8 cellular contexts compared by ENCODE assay signal in the genomic region with DNA sequence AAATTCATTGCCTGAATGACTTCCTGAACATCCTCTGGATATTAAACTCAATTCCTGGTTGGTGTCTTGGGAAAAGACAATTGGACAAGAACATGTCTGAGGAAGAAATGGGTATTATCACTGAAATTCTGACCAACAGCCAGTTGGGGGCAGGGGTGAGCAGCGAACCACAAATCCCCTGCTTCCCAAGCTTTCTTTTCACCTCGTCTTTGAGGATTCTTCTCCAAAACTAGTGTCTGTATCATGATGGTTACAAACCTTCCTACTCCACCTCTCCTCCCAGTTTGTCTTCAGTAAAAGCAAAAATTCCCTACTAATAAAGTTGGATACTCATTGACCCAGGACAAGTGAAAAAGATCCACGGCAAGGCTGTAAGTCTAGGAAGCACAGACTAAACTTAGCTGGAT. TPM values are rescaled to one million over a fixed set of nuclear protein-coding genes. Genes with fewer than 3 reads are reported as not detected.
A peak's percentile ranks its signal among the peaks of the same experiment; 100 is the strongest.
DNase-seq lines count a peak whose midpoint lies in the region; ATAC-seq and TF ChIP-seq lines count a peak whose summit lies in the region.

No MANE protein-coding gene starts in this region.

- no peak overlapping the region for H2AFZ ChIP-seq in trophoblast cell (ENCODE audit: insufficient read depth, low read length, poor library complexity)

- peaks cover 21% of the 10 kb centered on the region for H3K4me1 Mint-ChIP-seq in T-helper 17 cell

- ATAC-seq in HG03460 (IDR thresholded peaks at IDR 0.05; ENCODE audit: unreplicated experiment) (no peak), T-helper 17 cell (no peak), HG03521 (IDR thresholded peaks at IDR 0.05; ENCODE audit: unreplicated experiment) (no peak)

- H3K36me3 Mint-ChIP-seq in T-helper 17 cell (ENCODE audit: low read depth) = no peaks in the 10 kb centered on the region

- TF ChIP-seq CTCF in AG10803 (conservative IDR thresholded peaks at IDR 0.05; ENCODE audit: low read length) = peak; percentile 89
- TF ChIP-seq CTCF in GM12875 (IDR thresholded peaks at IDR 0.05; ENCODE audit: borderline replicate concordance, insufficient read depth, low read depth, low read length) = peak; percentile 58; the same call in 1 of the 2 replicates
- TF ChIP-seq CTCF in Peyer's patch (IDR thresholded peaks at IDR 0.05) = peak in 4 of 6 experiments; percentile 41 to 69 (median 61)
- TF ChIP-seq CTCF in fibroblast of mammary gland (conservative IDR thresholded peaks at IDR 0.05; ENCODE audit: control insufficient read depth, insufficient read depth, low read depth, low read length) = peak; percentile 75

- no peak overlapping the region for H4K12ac ChIP-seq in trophoblast cell (ENCODE audit: low read depth, low read length)

- no peak overlapping the region for H2BK5ac ChIP-seq in trophoblast cell (ENCODE audit: low read depth, low read length, poor library complexity)

- no peak overlapping the region for H4K8ac ChIP-seq in trophoblast cell (ENCODE audit: low read depth, low read length)

- WGBS in trophoblast cell (ENCODE audit: extremely low coverage, insufficient coverage, insufficient read length) = no CpG with 5 or more reads among the region's 3 CpGs

- no peak overlapping the region for H3K14ac ChIP-seq in trophoblast cell (ENCODE audit: low read length)

- no peak overlapping the region for H3K4me3 ChIP-seq in AG10803 (ENCODE audit: low read length)
- no peak overlapping the region for H3K4me3 ChIP-seq in GM12875 (ENCODE audit: low read depth, low read length)
- no peak overlapping the region for H3K4me3 ChIP-seq in Peyer's patch
- H3K4me3 ChIP-seq in fibroblast of mammary gland (ENCODE audit: control insufficient read depth, low read depth, low read length) = no peak overlapping the region
- H3K4me3 ChIP-seq in trophoblast cell (ENCODE audit: low read depth, low read length) = no peak overlapping the region

- H3K79me1 ChIP-seq in trophoblast cell (ENCODE audit: low read length) = peaks cover 65% of the 10 kb centered on the region

- DNase-seq in AG10803 (ENCODE audit: low read depth) (peak; percentile 55), Peyer's patch (peak in 2 of 3 donors; percentile 58 to 61), fibroblast of mammary gland (ENCODE audit: low read depth) (peak; percentile 52), trophoblast cell (peak; percentile 48 to 73), T-helper 17 cell (no peak)

- no peak overlapping the region for H2BK120ac ChIP-seq in trophoblast cell (ENCODE audit: insufficient read depth, low read length, poor library complexity)

- H3K9ac ChIP-seq in trophoblast cell (ENCODE audit: low read length) = no peak overlapping the region

- H3K27me3 Mint-ChIP-seq in T-helper 17 cell = no peaks in the 10 kb centered on the region

- no peak overlapping the region for H3K4ac ChIP-seq in trophoblast cell (ENCODE audit: low read depth, low read length)

- H4K91ac ChIP-seq in trophoblast cell (ENCODE audit: low read depth, low read length) = no peak overlapping the region

- H3K27ac ChIP-seq in Peyer's patch = no peak overlapping the region
- H3K27ac ChIP-seq in trophoblast cell (ENCODE audit: low read depth, low read length) = no peak overlapping the region

- peaks cover 15% of the 10 kb centered on the region for H3K79me2 ChIP-seq in trophoblast cell (ENCODE audit: control insufficient read depth, insufficient read depth, low read length, poor library complexity)

- H3K4me3 Mint-ChIP-seq in T-helper 17 cell = no peak overlapping the region

- H3K9me3 ChIP-seq in Peyer's patch = no peaks in the 10 kb centered on the region
- H3K9me3 ChIP-seq in trophoblast cell (ENCODE audit: insufficient read depth, low read depth, low read length) = no peaks in the 10 kb centered on the region
- H3K9me3 ChIP-seq in T-helper 17 cell (ENCODE audit: control insufficient read depth, low read length, poor library complexity, severe bottlenecking) = no peaks in the 10 kb centered on the region

- no peak overlapping the region for H3K27ac Mint-ChIP-seq in T-helper 17 cell

- no peak for TF ChIP-seq POLR2A in Peyer's patch (IDR thresholded peaks at IDR 0.05)

- no peak overlapping the region for H3K4me2 ChIP-seq in trophoblast cell (ENCODE audit: low read length)

- H2AK5ac ChIP-seq in trophoblast cell (ENCODE audit: low read length) = no peak overlapping the region

- H3K23ac ChIP-seq in trophoblast cell (ENCODE audit: low read length) = no peak overlapping the region

- H3K4me1 ChIP-seq in Peyer's patch = no peaks in the 10 kb centered on the region
- H3K4me1 ChIP-seq in trophoblast cell (ENCODE audit: control insufficient read depth in 1 of 2, insufficient read depth in 2 of 2, low read length in 2 of 2) = peaks cover 20 to 28% of the 10 kb centered on the region in 2 experiments

- no peak overlapping the region for H3K18ac ChIP-seq in trophoblast cell (ENCODE audit: low read length)

- no peaks in the 10 kb centered on the region for H3K27me3 ChIP-seq in Peyer's patch
- no peaks in the 10 kb centered on the region for H3K27me3 ChIP-seq in trophoblast cell (ENCODE audit: insufficient read depth, low read length)

- no peaks in the 10 kb centered on the region for H3K36me3 ChIP-seq in Peyer's patch
- H3K36me3 ChIP-seq in trophoblast cell (ENCODE audit: control insufficient read depth in 1 of 2, insufficient read depth in 2 of 2, low read length in 2 of 2) = no peaks in the 10 kb centered on the region

- no peak overlapping the region for H2BK12ac ChIP-seq in trophoblast cell (ENCODE audit: low read length)

RNA-seq across cellular contexts. Expression of gene WDR1, which starts 48.3 kb away (rescaled TPM):
- total RNA-seq in Peyer's patch (100 to 1,000 TPM; 170 to 192 (median 180) TPM), T-helper 17 cell (100 to 1,000 TPM; 268 to 366 TPM)
- 349 and 360 TPM in 2 replicates for polyA plus RNA-seq in trophoblast cell (2013)

Comparison
In these comparisons a context has a peak if more than half of its experiments do, and no peak if none do; other contexts are left out.
1. DNase-seq: peak in AG10803 (single experiment), Peyer's patch (2 of 3), fibroblast of mammary gland (single experiment) and trophoblast cell (2 of 2); none in T-helper 17 cell (0 of 3).
2. Peak in every context shown above with its lines, with median percentiles within 50 percentile points of each other: CTCF ChIP-seq.